In the genomic region with DNA sequence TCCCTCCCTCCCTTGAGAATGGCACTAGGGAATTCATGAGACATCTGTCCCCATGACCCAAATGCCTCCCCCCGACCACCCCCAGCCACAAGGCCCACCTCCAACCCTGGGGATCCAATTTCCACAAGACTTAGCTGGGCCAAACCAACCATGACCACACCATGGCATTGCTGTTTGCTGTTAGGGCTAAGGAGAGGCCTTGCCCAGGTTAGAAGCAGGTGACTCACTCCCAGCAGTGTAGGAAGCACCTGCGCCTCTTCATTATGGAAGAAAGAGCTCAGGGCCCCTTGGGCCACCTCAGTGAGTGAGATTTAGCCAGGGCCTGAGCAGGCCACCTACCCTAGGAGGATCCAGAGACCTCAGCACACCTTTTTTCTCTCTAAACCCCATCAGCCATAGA, we compare ENCODE assay signal across 20 cellular contexts.
"Had no signal": no experiment of that assay in that cellular context is flagged by ENCODE, and none has a peak within 500 bp of the region (broad histone marks: within the 10 kb centered on the region; RNA-seq: fewer than 3 reads in every experiment).

No MANE protein-coding gene starts in this region.

- H3K9me3 ChIP-seq: colonic mucosa, esophagus squamous epithelium, gastroesophageal sphincter, mucosa of descending colon, neutrophil, right atrium auricular region, suprapubic skin, thyroid gland had no signal

- H3K27ac Mint-ChIP-seq: immature natural killer cell; naive thymus-derived CD8-positive, alpha-beta T cell; stimulated activated effector memory CD8-positive, alpha-beta T cell treated with anti-CD3 and anti-CD28 coated beads, Interleukin-12 subunit alpha, Interleukin-12 subunit beta, amount 100 ng/mL, for 72 hours; type B pancreatic cell had no signal

- H3K27ac ChIP-seq: colonic mucosa, esophagus squamous epithelium, gastroesophageal sphincter, neutrophil, right atrium auricular region, suprapubic skin, thyroid gland had no signal

- ATAC-seq: gastroesophageal sphincter; mucosa of descending colon; naive thymus-derived CD8-positive, alpha-beta T cell; stimulated activated effector memory CD8-positive, alpha-beta T cell treated with anti-CD3 and anti-CD28 coated beads, Interleukin-12 subunit alpha, Interleukin-12 subunit beta, amount 100 ng/mL, for 72 hours; stimulated activated naive CD8-positive, alpha-beta T cell treated with anti-CD3 and anti-CD28 coated beads, Interleukin-15, Interleukin-2, amounts not matched to agents 100 U/mL and 50 U/mL, for 24 hours had no signal

- H3K36me3 Mint-ChIP-seq: immature natural killer cell; naive thymus-derived CD8-positive, alpha-beta T cell; stimulated activated effector memory CD8-positive, alpha-beta T cell treated with anti-CD3 and anti-CD28 coated beads, Interleukin-12 subunit alpha, Interleukin-12 subunit beta, amount 100 ng/mL, for 72 hours; type B pancreatic cell had no signal

- FAIRE-seq: keratinocyte, small intestine had no signal

- DNase-seq: colonic mucosa; dermis blood vessel endothelial cell; esophagus squamous epithelium; foreskin fibroblast; glutamatergic neuron; immature natural killer cell; mucosa of descending colon; small intestine; stimulated activated CD4-positive, alpha-beta T cell treated with anti-CD3 and anti-CD28 coated beads, Interleukin-2, amount 100 ng/mL, for 48 hours; stimulated activated CD8-positive, alpha-beta memory T cell treated with anti-CD3 and anti-CD28 coated beads, Interleukin-4, amount 100 ng/mL, for 48 hours; stimulated activated naive CD8-positive, alpha-beta T cell treated with anti-CD3 and anti-CD28 coated beads, Interleukin-15, Interleukin-2, amounts not matched to agents 100 U/mL and 50 U/mL, for 24 hours; thyroid gland had no signal

- H3K27me3 ChIP-seq: colonic mucosa, neutrophil, right atrium auricular region, thyroid gland had no signal

- H3K4me3 Mint-ChIP-seq: immature natural killer cell; naive thymus-derived CD8-positive, alpha-beta T cell; stimulated activated effector memory CD8-positive, alpha-beta T cell treated with anti-CD3 and anti-CD28 coated beads, Interleukin-12 subunit alpha, Interleukin-12 subunit beta, amount 100 ng/mL, for 72 hours; type B pancreatic cell had no signal

- H3K9me3 Mint-ChIP-seq: stimulated activated effector memory CD8-positive, alpha-beta T cell treated with anti-CD3 and anti-CD28 coated beads, Interleukin-12 subunit alpha, Interleukin-12 subunit beta, amount 100 ng/mL, for 72 hours; type B pancreatic cell had no signal

- H3K4me1 ChIP-seq: colonic mucosa, esophagus squamous epithelium, gastroesophageal sphincter, right atrium auricular region, suprapubic skin, thyroid gland had no signal

- H3K36me3 ChIP-seq: colonic mucosa, esophagus squamous epithelium, gastroesophageal sphincter, neutrophil, right atrium auricular region, suprapubic skin, thyroid gland had no signal

- H3K4me1 Mint-ChIP-seq: immature natural killer cell; naive thymus-derived CD8-positive, alpha-beta T cell; stimulated activated effector memory CD8-positive, alpha-beta T cell treated with anti-CD3 and anti-CD28 coated beads, Interleukin-12 subunit alpha, Interleukin-12 subunit beta, amount 100 ng/mL, for 72 hours had no signal

- H3K4me3 ChIP-seq: colonic mucosa, esophagus squamous epithelium, gastroesophageal sphincter, mucosa of descending colon, right atrium auricular region, suprapubic skin, thyroid gland had no signal
